In genomic region chr12:123067654-123068053, GRCh38 we compare ENCODE assay signal across 17 cellular contexts.
"Had no signal": no experiment of that assay in that cellular context is flagged by ENCODE, and none has a peak within 500 bp of the region (broad histone marks: within the 10 kb centered on the region; RNA-seq: fewer than 3 reads in every experiment).

No MANE protein-coding gene starts in this region.

- H3K27me3 Mint-ChIP-seq: activated B cell treated with CpG ODN at 0.5 μM for 24 hours; activated CD8-positive, alpha-beta T cell treated with anti-CD3 and anti-CD28 coated beads for 36 hours; activated naive CD4-positive, alpha-beta T cell treated with anti-CD3 and anti-CD28 coated beads, Interleukin-2, amount 50 U/mL, for 24 hours; naive thymus-derived CD8-positive, alpha-beta T cell had no signal

- H3K27ac Mint-ChIP-seq: activated B cell treated with CpG ODN at 0.5 μM for 24 hours; activated CD8-positive, alpha-beta T cell treated with anti-CD3 and anti-CD28 coated beads for 36 hours; activated naive CD4-positive, alpha-beta T cell treated with anti-CD3 and anti-CD28 coated beads, Interleukin-2, amount 50 U/mL, for 24 hours had no signal

- H3K36me3 Mint-ChIP-seq: activated naive CD4-positive, alpha-beta T cell treated with anti-CD3 and anti-CD28 coated beads, Interleukin-2, amount 50 U/mL, for 24 hours; naive thymus-derived CD8-positive, alpha-beta T cell had no signal

- H3K4me3 Mint-ChIP-seq: activated B cell treated with CpG ODN at 0.5 μM for 24 hours; activated CD8-positive, alpha-beta T cell treated with anti-CD3 and anti-CD28 coated beads for 36 hours; activated naive CD4-positive, alpha-beta T cell treated with anti-CD3 and anti-CD28 coated beads, Interleukin-2, amount 50 U/mL, for 24 hours; activated T-cell treated with anti-CD3 and anti-CD28 coated beads, Interleukin-2, amount 50 U/mL, for 4 hours had no signal

- H3K9me3 ChIP-seq: adrenal gland, mucosa of descending colon, stomach, testis, upper lobe of right lung had no signal

- H3K36me3 ChIP-seq: adrenal gland, stomach, upper lobe of right lung had no signal

- DNase-seq: activated B cell treated with CpG ODN at 0.5 μM for 24 hours; activated CD4-positive, alpha-beta T cell treated with anti-CD3 and anti-CD28 coated beads for 48 hours; activated CD8-positive, alpha-beta T cell treated with anti-CD3 and anti-CD28 coated beads for 36 hours; activated effector memory CD4-positive, alpha-beta T cell treated with anti-CD3 and anti-CD28 coated beads, Interleukin-2, amount 50 U/mL, for 16 hours; activated T-cell treated with anti-CD3 and anti-CD28 coated beads, Interleukin-2, amount 50 U/mL, for 4 hours; adrenal gland; cortex of kidney; effector CD4-positive, alpha-beta T cell; foreskin fibroblast; mucosa of descending colon; naive thymus-derived CD8-positive, alpha-beta T cell; stimulated activated CD4-positive, alpha-beta T cell treated with anti-CD3 and anti-CD28 coated beads, Interleukin-1b, Interleukin-23, amount 100 ng/mL, for 48 hours; stomach; T-helper 2 cell; testis; upper lobe of right lung had no signal

- H3K27ac ChIP-seq: adrenal gland, testis, upper lobe of right lung had no signal

- H3K4me3 ChIP-seq: adrenal gland, mucosa of descending colon, stomach, testis, upper lobe of right lung had no signal

- H3K9me3 Mint-ChIP-seq: activated B cell treated with CpG ODN at 0.5 μM for 24 hours; activated CD8-positive, alpha-beta T cell treated with anti-CD3 and anti-CD28 coated beads for 36 hours; activated naive CD4-positive, alpha-beta T cell treated with anti-CD3 and anti-CD28 coated beads, Interleukin-2, amount 50 U/mL, for 24 hours; activated T-cell treated with anti-CD3 and anti-CD28 coated beads, Interleukin-2, amount 50 U/mL, for 4 hours; naive thymus-derived CD8-positive, alpha-beta T cell had no signal

- H3K27me3 ChIP-seq: adrenal gland, stomach, testis, upper lobe of right lung had no signal
